ENCODE assay signal across 1 cellular context in genomic region chr14:23729720-23730387, GRCh38.
TF ChIP-seq lines count a peak whose summit lies in the region.

No MANE protein-coding gene starts in this region.

TF ChIP-seq in HepG2, 621 proteins besides CTCF, POLR2A, EP300 and RAD21 (continues in another document):
- TF ChIP-seq EED (CRISPR knock-in tag; IDR thresholded peaks at IDR 0.05) = peak; percentile 72; the same call in 1 of the 2 replicates
- TF ChIP-seq RERE (CRISPR knock-in tag; IDR thresholded peaks at IDR 0.05; ENCODE audit: low read depth) = no peak
- TF ChIP-seq ATF7-NPFF (CRISPR knock-in tag; IDR thresholded peaks at IDR 0.05; ENCODE audit: low read depth) = no peak
- TF ChIP-seq ZNF543 (CRISPR knock-in tag; IDR thresholded peaks at IDR 0.05) = no peak
- TF ChIP-seq TSC22D2 (CRISPR knock-in tag; IDR thresholded peaks at IDR 0.05; ENCODE audit: borderline replicate concordance) = no peak
- TF ChIP-seq STAG1 (CRISPR knock-in tag; IDR thresholded peaks at IDR 0.05) = peak; percentile 56; the same call in 1 of the 2 replicates
- no peak for TF ChIP-seq GATAD1 (CRISPR knock-in tag; IDR thresholded peaks at IDR 0.05)
- TF ChIP-seq ZNF616 (CRISPR knock-in tag; IDR thresholded peaks at IDR 0.05; ENCODE audit: low read depth) = no peak
- TF ChIP-seq ATF2 (CRISPR knock-in tag; IDR thresholded peaks at IDR 0.05) = 0 out of 2 replicates have a peak, but pooled peaks have one; percentile 27
- TF ChIP-seq ZNF572 (CRISPR knock-in tag; IDR thresholded peaks at IDR 0.05) = peak; percentile 50; the same call in 1 of the 2 replicates
- TF ChIP-seq HNF4G (IDR thresholded peaks at IDR 0.05; ENCODE audit: borderline replicate concordance, low read depth, low read length) = no peak
- 0 out of 2 replicates have a peak, but pooled peaks have one; percentile 12 for TF ChIP-seq HNF4G (CRISPR knock-in tag; IDR thresholded peaks at IDR 0.05; ENCODE audit: borderline replicate concordance, low read depth)
- no peak for TF ChIP-seq HIVEP1 (CRISPR knock-in tag; IDR thresholded peaks at IDR 0.05)
- TF ChIP-seq TRIM24 (CRISPR knock-in tag; IDR thresholded peaks at IDR 0.05) = 0 out of 2 replicates have a peak, but pooled peaks have one; percentile 49
- peak; percentile 52; the same call in 1 of the 2 replicates for TF ChIP-seq ZNF605 (CRISPR knock-in tag; IDR thresholded peaks at IDR 0.05)
- TF ChIP-seq ZNF432 (CRISPR knock-in tag; IDR thresholded peaks at IDR 0.05; ENCODE audit: borderline replicate concordance) = no peak
- TF ChIP-seq ZNF607 (CRISPR knock-in tag; IDR thresholded peaks at IDR 0.05; ENCODE audit: borderline replicate concordance) = 0 out of 2 replicates have a peak, but pooled peaks have one; percentile 59
- TF ChIP-seq RNF2 (conservative IDR thresholded peaks at IDR 0.05; ENCODE audit: low read depth) = no peak
- no peak for TF ChIP-seq NFYB (CRISPR knock-in tag; IDR thresholded peaks at IDR 0.05)
- peak; percentile 69; the same call in 1 of the 2 replicates for TF ChIP-seq ZNF644 (CRISPR knock-in tag; IDR thresholded peaks at IDR 0.05; ENCODE audit: low read depth)
- TF ChIP-seq ZNF883 (CRISPR knock-in tag; IDR thresholded peaks at IDR 0.05; ENCODE audit: not compliant biosample characterization) = no peak
- no peak for TF ChIP-seq NFKBIZ (CRISPR knock-in tag; IDR thresholded peaks at IDR 0.05)
- peak in 1 of 2 experiments; percentile 66; a peak in 2 of 4 replicates for TF ChIP-seq HMGXB4 (CRISPR knock-in tag; IDR thresholded peaks at IDR 0.05; ENCODE audit: borderline replicate concordance in 1 of 2, low read depth in 1 of 2)
- no peak for TF ChIP-seq RCOR2 (CRISPR knock-in tag; IDR thresholded peaks at IDR 0.05)
- TF ChIP-seq FOXA1 (IDR thresholded peaks at IDR 0.05) = no peak; the same call in 1 of the 2 replicates
- peak; percentile 58; the same call in 1 of the 2 replicates for TF ChIP-seq FOXA1 (CRISPR knock-in tag; IDR thresholded peaks at IDR 0.05)
- 0 out of 2 replicates have a peak, but pooled peaks have one; percentile 1 for TF ChIP-seq ETV6 (CRISPR knock-in tag; conservative IDR thresholded peaks at IDR 0.05)
- peak; percentile 50; the same call in 1 of the 2 replicates for TF ChIP-seq ZNF292 (CRISPR knock-in tag; IDR thresholded peaks at IDR 0.05; ENCODE audit: borderline replicate concordance, low read depth)
- TF ChIP-seq NFIB (CRISPR knock-in tag; IDR thresholded peaks at IDR 0.05; ENCODE audit: borderline replicate concordance) = peak; percentile 32; the same call in 1 of the 2 replicates
- 0 out of 2 replicates have a peak, but pooled peaks have one; percentile 21 for TF ChIP-seq MXD4 (CRISPR knock-in tag; IDR thresholded peaks at IDR 0.05)
- TF ChIP-seq HDAC1 (CRISPR knock-in tag; IDR thresholded peaks at IDR 0.05) = peak; percentile 33; the same call in 1 of the 2 replicates
- TF ChIP-seq CBX5 (CRISPR knock-in tag; IDR thresholded peaks at IDR 0.05; ENCODE audit: borderline replicate concordance) = peak; percentile 55; the same call in 1 of the 2 replicates
- TF ChIP-seq MBD4 (IDR thresholded peaks at IDR 0.05; ENCODE audit: borderline replicate concordance, low read length) = no peak
- no peak for TF ChIP-seq CCAR2 (optimal IDR thresholded peaks at IDR 0.05; ENCODE audit: low read depth, low read length)
- TF ChIP-seq ZNF281 (CRISPR knock-in tag; IDR thresholded peaks at IDR 0.05; ENCODE audit: borderline replicate concordance) = 0 out of 2 replicates have a peak, but pooled peaks have one; percentile 6
- TF ChIP-seq HNF1B (CRISPR knock-in tag; IDR thresholded peaks at IDR 0.05) = peak; percentile 48; the same call in 1 of the 2 replicates
- 0 out of 2 replicates have a peak, but pooled peaks have one; percentile 6 for TF ChIP-seq ARID5B (CRISPR knock-in tag; IDR thresholded peaks at IDR 0.05)
- 0 out of 2 replicates have a peak, but pooled peaks have one; percentile 13 for TF ChIP-seq BCL3 (CRISPR knock-in tag; IDR thresholded peaks at IDR 0.05)
